In genomic region chr11:13462928-13463778, GRCh38 we compare ENCODE assay signal across 8 cellular contexts. TPM values are rescaled to one million over a fixed set of nuclear protein-coding genes. Genes with fewer than 3 reads are reported as not detected.
DNase-seq lines count a peak whose midpoint lies in the region; ATAC-seq lines count a peak whose summit lies in the region.

BTBD10 (minus strand) TSS chr11:13463222; CDS start chr11:13445124, 18,098 bp downstream.

- DNase-seq in DMS153 (lab: John Stamatoyannopoulos, UW), result peak; percentile 91
- DNase-seq in OCI-M1 (lab: John Stamatoyannopoulos, UW), result peak; percentile 97
- peak; percentile 88 for DNase-seq in activated T-cell treated with anti-CD3 and anti-CD28 coated beads for 24 hours (ENCODE audit: low read depth)
- peak; percentile 65 for DNase-seq in epidermal melanocyte (ENCODE audit: insufficient read length, low spot score)
- peak; percentile 86 for DNase-seq in stimulated activated CD8-positive, alpha-beta memory T cell treated with anti-CD3 and anti-CD28 coated beads, Interleukin-2, amount 100 ng/mL, for 48 hours (ENCODE audit: low read depth in 2 of 2)

- H3K27ac Mint-ChIP-seq in IgD-negative memory B cell, result peak within 1 kb of the TSS; percentile 81 to 99 (median 97)

- peaks cover 1% of the 10 kb centered on the region for H3K27me3 Mint-ChIP-seq in IgD-negative memory B cell

- peaks cover 3% of the 10 kb centered on the region for H3K27me3 ChIP-seq in mononuclear cell (ENCODE audit: insufficient read depth, low read length)

- H3K4me1 Mint-ChIP-seq in IgD-negative memory B cell, result peaks cover 25 to 41% (median 33%) of the 10 kb centered on the region in 3 donors

- H3K4me3 Mint-ChIP-seq in IgD-negative memory B cell, result peak within 1 kb of the TSS; percentile 95 to 100 (median 100)

- peaks cover 4% of the 10 kb centered on the region for H3K36me3 Mint-ChIP-seq in IgD-negative memory B cell

- H3K9me3 Mint-ChIP-seq in IgD-negative memory B cell, result no peaks in the 10 kb centered on the region

- peaks cover 24% of the 10 kb centered on the region for H3K4me1 ChIP-seq in mononuclear cell (ENCODE audit: insufficient read depth, low read length)

- H3K9me3 ChIP-seq in mononuclear cell (ENCODE audit: low read depth, low read length), result no peaks in the 10 kb centered on the region

- peak; percentile 94 for ATAC-seq in GM21576 (IDR thresholded peaks at IDR 0.05; ENCODE audit: unreplicated experiment)

- H3K4me3 ChIP-seq in mononuclear cell (ENCODE audit: low read length), result peak within 1 kb of the TSS; percentile 93

RNA-seq across cellular contexts. Expression of gene BTBD10, which starts in this region (rescaled TPM):
- 12.5 TPM for polyA plus RNA-seq in IgD-negative memory B cell
- 40.8 TPM for total RNA-seq in mononuclear cell

Comparison
In these comparisons a context has a peak if more than half of its experiments do, and no peak if none do; other contexts are left out.
1. Peak in every context shown above with its lines: DNase-seq, ATAC-seq and H3K4me3 ChIP-seq.